ENCODE assay signal across 7 cellular contexts in the genomic region with DNA sequence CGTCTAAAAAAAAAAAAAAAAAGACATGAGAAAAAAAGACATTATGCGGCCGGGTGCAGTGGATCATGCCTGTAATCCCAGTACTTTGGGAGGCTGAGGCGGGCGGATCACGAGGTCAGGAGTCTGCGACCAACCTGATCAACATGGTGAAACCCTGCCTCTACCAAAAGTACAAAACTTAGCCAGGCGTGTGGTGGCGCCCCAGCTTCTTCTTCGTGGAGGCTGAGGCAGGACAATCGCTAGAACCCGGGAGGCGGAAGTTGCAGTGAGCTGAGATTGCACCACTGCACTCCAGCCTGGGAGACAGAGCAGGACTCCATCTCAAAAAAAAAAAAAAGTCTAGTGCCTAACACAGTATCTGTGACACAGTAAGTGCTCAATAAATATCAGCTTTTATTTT. TPM values are rescaled to one million over a fixed set of nuclear protein-coding genes. Genes with fewer than 3 reads are reported as not detected.
DNase-seq lines count a peak whose midpoint lies in the region; ATAC-seq and TF ChIP-seq lines count a peak whose summit lies in the region.
"Not testable (repeated sequence)": the region's sequence is repeated elsewhere in the genome, so short reads cannot be mapped to it uniquely, and the experiment has no call there.

No MANE protein-coding gene starts in this region.

- not testable (repeated sequence) for H3K9me3 Mint-ChIP-seq in activated T-cell treated with anti-CD3 and anti-CD28 coated beads, Interleukin-2, amount 50 U/mL, for 72 hours

- not testable (repeated sequence) for H3K4me3 ChIP-seq in right cardiac atrium (ENCODE audit: low read length); mucosa of descending colon

- peaks cover 7 to 11% of the 10 kb centered on the region in 2 donors for H3K36me3 Mint-ChIP-seq in activated T-cell treated with anti-CD3 and anti-CD28 coated beads, Interleukin-2, amount 50 U/mL, for 72 hours (ENCODE audit: insufficient read depth in 2 of 2)

- intact Hi-C loops in right cardiac atrium (cut with DNase I); mucosa of descending colon (cut with DNase I, micrococcal nuclease): not testable (repeated sequence)

- not testable (repeated sequence) for H3K36me3 ChIP-seq in mucosa of descending colon (ENCODE audit: low read depth)

- peak overlapping the region; percentile 30 for H3K27ac Mint-ChIP-seq in activated T-cell treated with anti-CD3 and anti-CD28 coated beads, Interleukin-2, amount 50 U/mL, for 72 hours

- not testable (repeated sequence) for H3K4me3 Mint-ChIP-seq in activated T-cell treated with anti-CD3 and anti-CD28 coated beads, Interleukin-2, amount 50 U/mL, for 72 hours

- H3K4me1 ChIP-seq in right cardiac atrium (ENCODE audit: control insufficient read depth, insufficient read depth, low read length); mucosa of descending colon (ENCODE audit: low read depth): not testable (repeated sequence)

- in situ Hi-C loops in KBM-7 (cut with MboI; ENCODE audit: low pct_unique_long_range_greater_than_20kb, low sequenced_read_pairs), result not testable (repeated sequence)

- not testable (repeated sequence) for H3K27ac ChIP-seq in right cardiac atrium (ENCODE audit: low read length)

- 83% methylated on average over 13 of the region's 13 CpGs for WGBS in right cardiac atrium

- H3K9me3 ChIP-seq in right cardiac atrium (ENCODE audit: control insufficient read depth, low read length); mucosa of descending colon: not testable (repeated sequence)

- peak; percentile 39 for DNase-seq in CD1c-positive myeloid dendritic cell (ENCODE audit: extremely low spot score)
- DNase-seq in KBM-7, result peak; percentile 47
- DNase-seq in NOMO-1 treated with DMSO at 0.1 percent for 48 hours (lab: John Stamatoyannopoulos, UW; ENCODE audit: unreplicated experiment), result peak; percentile 34
- DNase-seq in SKM-1 (lab: John Stamatoyannopoulos, UW; ENCODE audit: unreplicated experiment), result peak; percentile 49
- DNase-seq in activated T-cell treated with anti-CD3 and anti-CD28 coated beads, Interleukin-2, amount 50 U/mL, for 72 hours, result not testable (repeated sequence)
- DNase-seq in right cardiac atrium, result peak; percentile 25 to 65 (median 56)
- peak in 2 of 3 donors; percentile 15 to 40 for DNase-seq in mucosa of descending colon

- H3K4me1 Mint-ChIP-seq in activated T-cell treated with anti-CD3 and anti-CD28 coated beads, Interleukin-2, amount 50 U/mL, for 72 hours (ENCODE audit: low read depth), result peaks cover 69% of the 10 kb centered on the region

- H3K27me3 ChIP-seq in right cardiac atrium (ENCODE audit: control insufficient read depth, insufficient read depth), result not testable (repeated sequence)

- not testable (repeated sequence) for H3K27me3 Mint-ChIP-seq in activated T-cell treated with anti-CD3 and anti-CD28 coated beads, Interleukin-2, amount 50 U/mL, for 72 hours (ENCODE audit: low read depth)

- not testable (repeated sequence) for ATAC-seq in activated T-cell treated with anti-CD3 and anti-CD28 coated beads, Interleukin-2, amount 50 U/mL, for 72 hours (replicated peaks in 1 of 2); right cardiac atrium; mucosa of descending colon

- TF ChIP-seq CTCF in mucosa of descending colon (IDR thresholded peaks at IDR 0.05), result not testable (repeated sequence)

RNA-seq across cellular contexts. Expression of a gene that starts 3.3 kb away (rescaled TPM):
- total RNA-seq in activated T-cell treated with anti-CD3 and anti-CD28 coated beads, Interleukin-2, amount 50 U/mL, for 72 hours, result 10 to 100 TPM; 93.1 to 96.4 TPM
- 10 to 100 TPM; 28.7 to 40.0 (median 35.9) TPM for total RNA-seq in right cardiac atrium
- 8.5 TPM for polyA plus RNA-seq in right cardiac atrium
- total RNA-seq in mucosa of descending colon, result 10 to 100 TPM; 52.6 to 75.3 (median 60.6) TPM
